ENCODE assay signal across 1 cellular context in genomic region chr11:22763166-22763565, GRCh38.
TF ChIP-seq lines count a peak whose summit lies in the region.

No MANE protein-coding gene starts in this region.

TF ChIP-seq in GM23338, 12 proteins besides CTCF, POLR2A, EP300 and RAD21 (continued from another document):
- TF ChIP-seq ZNF462 (CRISPR knock-in tag; IDR thresholded peaks at IDR 0.05) (no peak), ZNF331 (CRISPR knock-in tag; IDR thresholded peaks at IDR 0.05; ENCODE audit: low read depth) (no peak), EZH2 (IDR thresholded peaks at IDR 0.05; ENCODE audit: low read depth, unreplicated experiment) (no peak), NANOG (IDR thresholded peaks at IDR 0.05; ENCODE audit: borderline replicate concordance) (no peak), EZH2phosphoT487 (IDR thresholded peaks at IDR 0.05; ENCODE audit: unreplicated experiment) (no peak), POLR2AphosphoS5 (IDR thresholded peaks at IDR 0.05; ENCODE audit: low read depth) (no peak), REST (IDR thresholded peaks at IDR 0.05; ENCODE audit: unreplicated experiment) (no peak), JUNB (IDR thresholded peaks at IDR 0.05; ENCODE audit: unreplicated experiment) (no peak), CREB1 (CRISPR knock-in tag; IDR thresholded peaks at IDR 0.05; ENCODE audit: low read depth) (no peak)
